In the genomic region with DNA sequence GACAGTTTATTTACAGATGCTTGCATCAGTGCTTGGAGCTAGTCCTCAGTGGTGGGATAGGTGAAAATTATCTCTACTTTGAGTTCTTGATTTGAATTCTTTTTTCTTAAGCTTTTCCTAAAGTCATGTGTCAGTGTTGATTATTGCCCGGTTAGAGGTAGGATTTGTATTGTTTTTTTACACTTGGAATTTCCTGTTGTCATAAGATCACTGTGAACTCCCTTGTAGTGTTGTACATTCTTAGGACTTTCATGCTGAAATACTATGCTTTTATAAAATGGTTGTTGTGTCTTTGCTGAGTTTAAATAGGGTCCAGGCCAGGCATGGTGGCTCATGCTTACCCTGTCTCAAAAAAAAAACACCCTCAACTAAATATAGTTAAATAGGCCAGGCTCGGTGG, we compare ENCODE assay signal across 22 cellular contexts.
"Had no signal": no experiment of that assay in that cellular context is flagged by ENCODE, and none has a peak within 500 bp of the region (broad histone marks: within the 10 kb centered on the region; RNA-seq: fewer than 3 reads in every experiment).

No MANE protein-coding gene starts in this region.

- H3K4me1 ChIP-seq: suprapubic skin had no signal

- H3K27me3 Mint-ChIP-seq: activated CD4-positive, alpha-beta memory T cell treated with anti-CD3 and anti-CD28 coated beads, Interleukin-2, amount 10 ng/mL, durations not matched to agents 7 days and 5 days; activated naive CD4-positive, alpha-beta T cell treated with anti-CD3 and anti-CD28 coated beads, Interleukin-2, amount 50 U/mL, for 24 hours; naive thymus-derived CD8-positive, alpha-beta T cell; type B pancreatic cell had no signal

- H3K27me3 ChIP-seq: brain microvascular endothelial cell, suprapubic skin had no signal

- DNase-seq: activated CD4-positive, alpha-beta memory T cell treated with anti-CD3 and anti-CD28 coated beads, Interleukin-2, amount 10 ng/mL, durations not matched to agents 7 days and 5 days; activated effector memory CD4-positive, alpha-beta T cell treated with Interleukin-2 at 50 U/mL for 16 hours; brain microvascular endothelial cell; cerebellar nuclear complex; foreskin fibroblast; hypothalamus; left ventricle myocardium inferior; mucosa of descending colon; naive thymus-derived CD8-positive, alpha-beta T cell; posterior cingulate gyrus; right cardiac atrium; stimulated activated CD4-positive, alpha-beta T cell treated with anti-CD3 and anti-CD28 coated beads, Interleukin-15, amount 100 ng/mL, for 24 hours; stimulated activated CD4-positive, alpha-beta T cell treated with anti-CD3 and anti-CD28 coated beads, Interleukin-4, amount 100 ng/mL, for 4 hours; stimulated activated CD8-positive, alpha-beta memory T cell treated with anti-CD3 and anti-CD28 coated beads, Interleukin-4, amount 100 ng/mL, for 48 hours; stimulated activated naive CD8-positive, alpha-beta T cell treated with anti-CD3 and anti-CD28 coated beads, Interleukin-15, Interleukin-2, amounts not matched to agents 100 U/mL and 50 U/mL, for 24 hours; WERI-Rb-1 had no signal

- H3K27ac Mint-ChIP-seq: activated CD4-positive, alpha-beta memory T cell treated with anti-CD3 and anti-CD28 coated beads, Interleukin-2, amount 10 ng/mL, durations not matched to agents 7 days and 5 days; activated naive CD4-positive, alpha-beta T cell treated with anti-CD3 and anti-CD28 coated beads, Interleukin-2, amount 50 U/mL, for 24 hours; T-helper 1 cell treated with Interleukin-12 subunit alpha and Interleukin-12 subunit beta and Interleukin-4 antibody, amounts not matched to agents 30 μg/mL and 1 μg/mL, for 36 hours; type B pancreatic cell had no signal

- ATAC-seq: esophagus mucosa; mucosa of descending colon; naive thymus-derived CD8-positive, alpha-beta T cell; right cardiac atrium; stimulated activated naive CD8-positive, alpha-beta T cell treated with anti-CD3 and anti-CD28 coated beads, Interleukin-15, Interleukin-2, amounts not matched to agents 100 U/mL and 50 U/mL, for 24 hours had no signal

- H3K9me3 ChIP-seq: left ventricle myocardium inferior, mucosa of descending colon, suprapubic skin had no signal

- H3K27ac ChIP-seq: brain microvascular endothelial cell, left ventricle myocardium inferior, skin epidermis, suprapubic skin, WERI-Rb-1 had no signal

- H3K9me3 Mint-ChIP-seq: activated CD4-positive, alpha-beta memory T cell treated with anti-CD3 and anti-CD28 coated beads, Interleukin-2, amount 10 ng/mL, durations not matched to agents 7 days and 5 days; activated naive CD4-positive, alpha-beta T cell treated with anti-CD3 and anti-CD28 coated beads, Interleukin-2, amount 50 U/mL, for 24 hours; naive thymus-derived CD8-positive, alpha-beta T cell; T-helper 1 cell treated with Interleukin-12 subunit alpha and Interleukin-12 subunit beta and Interleukin-4 antibody, amounts not matched to agents 30 μg/mL and 1 μg/mL, for 36 hours; type B pancreatic cell had no signal

- H3K4me3 ChIP-seq: left ventricle myocardium inferior, mucosa of descending colon, skin epidermis, suprapubic skin had no signal

- H3K4me3 Mint-ChIP-seq: activated CD4-positive, alpha-beta memory T cell treated with anti-CD3 and anti-CD28 coated beads, Interleukin-2, amount 10 ng/mL, durations not matched to agents 7 days and 5 days; activated naive CD4-positive, alpha-beta T cell treated with anti-CD3 and anti-CD28 coated beads, Interleukin-2, amount 50 U/mL, for 24 hours; naive thymus-derived CD8-positive, alpha-beta T cell; T-helper 1 cell treated with Interleukin-12 subunit alpha and Interleukin-12 subunit beta and Interleukin-4 antibody, amounts not matched to agents 30 μg/mL and 1 μg/mL, for 36 hours; type B pancreatic cell had no signal
